In the genomic region with DNA sequence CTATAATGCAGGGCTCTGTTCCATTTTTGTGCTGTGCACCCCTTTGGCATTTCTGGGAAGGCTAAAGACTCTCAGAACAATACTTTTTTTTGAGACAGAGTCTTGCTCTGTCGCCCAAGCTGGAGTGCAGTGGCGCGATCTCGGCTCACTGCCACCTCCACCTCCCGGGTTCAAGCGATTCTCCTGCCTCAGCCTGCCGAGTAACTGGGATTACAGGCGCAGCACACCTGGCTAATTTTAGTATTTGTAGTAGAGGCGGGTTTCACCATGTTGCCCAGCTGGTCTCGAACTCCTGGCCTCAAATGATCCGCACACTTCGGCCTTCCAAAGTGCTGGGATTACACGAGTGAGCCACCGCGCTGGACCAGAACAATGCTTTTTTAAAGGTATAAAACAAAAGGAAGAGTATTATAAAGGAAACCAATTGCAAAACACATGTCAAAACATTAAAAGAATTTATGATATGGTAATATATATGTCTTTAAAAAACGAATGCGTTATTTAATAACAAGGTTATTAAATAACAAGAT, we compare ENCODE assay signal across 8 cellular contexts. TPM values are rescaled to one million over a fixed set of nuclear protein-coding genes. Genes with fewer than 3 reads are reported as not detected.
DNase-seq lines count a peak whose midpoint lies in the region; ATAC-seq and TF ChIP-seq lines count a peak whose summit lies in the region.

No MANE protein-coding gene starts in this region.

- H3K9me3 ChIP-seq in RWPE2 (ENCODE audit: severe bottlenecking) (no peaks in the 10 kb centered on the region), gastrocnemius medialis (no peaks in the 10 kb centered on the region)

- peaks cover 56% of the 10 kb centered on the region for H3K4me1 ChIP-seq in RWPE2 (ENCODE audit: insufficient read depth, poor library complexity, severe bottlenecking)
- H3K4me1 ChIP-seq in gastrocnemius medialis = peaks cover 44 to 47% of the 10 kb centered on the region in 2 donors

- no peak for TF ChIP-seq POLR2A in gastrocnemius medialis (IDR thresholded peaks at IDR 0.05)

- H3K27ac ChIP-seq in RWPE2 (ENCODE audit: poor library complexity, severe bottlenecking) (peak overlapping the region; percentile 100), gastrocnemius medialis (peak overlapping the region; percentile 98 to 99 (median 98))

- DNase-seq in RWPE2 (ENCODE audit: low spot score) (no peak), fibroblast of mammary gland (ENCODE audit: low read depth) (no peak), gastrocnemius medialis (no peak), GM19240 (ENCODE audit: insufficient read length, low spot score) (no peak), SW480 (ENCODE audit: low spot score) (no peak), NCI-H226 (no peak)

- in situ Hi-C loops in gastrocnemius medialis (cut with MboI; ENCODE audit: low sequenced_read_pairs in 4 of 4) = loop anchor here in 3 of 4 donors (5.0 to 25.0 kb wide), 3 partner anchors 49 to 1849 kb away; a partner anchor contains a TSS

- ATAC-seq in GM18511 (IDR thresholded peaks at IDR 0.05; ENCODE audit: unreplicated experiment) (peak; percentile 0), RWPE2 (ENCODE audit: low read depth) (no peak), gastrocnemius medialis (no peak), GM19324 (IDR thresholded peaks at IDR 0.05; ENCODE audit: low FRiP score, unreplicated experiment) (no peak)

- peaks cover 29% of the 10 kb centered on the region for H3K36me3 ChIP-seq in RWPE2 (ENCODE audit: low read depth)
- H3K36me3 ChIP-seq in gastrocnemius medialis = no peaks in the 10 kb centered on the region

- intact Hi-C loops in gastrocnemius medialis (cut with DNase I; ENCODE audit: low total_unique reads) = loop anchor here (2.0 to 5.0 kb wide), 4 partner anchors 25 to 924 kb away; a partner anchor contains a TSS

- H3K27me3 ChIP-seq in RWPE2 (ENCODE audit: insufficient read depth, poor library complexity, severe bottlenecking) = no peaks in the 10 kb centered on the region
- no peaks in the 10 kb centered on the region for H3K27me3 ChIP-seq in gastrocnemius medialis

- H3K4me3 ChIP-seq in RWPE2 (ENCODE audit: severe bottlenecking) (peak overlapping the region; percentile 72), fibroblast of mammary gland (ENCODE audit: control insufficient read depth, low read depth, low read length) (peak overlapping the region; percentile 87), gastrocnemius medialis (peak overlapping the region; percentile 84 to 95 (median 88))

- TF ChIP-seq CTCF in RWPE2 (IDR thresholded peaks at IDR 0.05; ENCODE audit: poor library complexity, severe bottlenecking) (peak; percentile 65), fibroblast of mammary gland (conservative IDR thresholded peaks at IDR 0.05; ENCODE audit: control insufficient read depth, insufficient read depth, low read depth, low read length) (no peak), gastrocnemius medialis (IDR thresholded peaks at IDR 0.05 in 4 of 5, conservative IDR thresholded peaks at IDR 0.05 in 1 of 5) (no peak)

RNA-seq across cellular contexts. Expression of a gene that starts 1.0 kb away (rescaled TPM):
- total RNA-seq in gastrocnemius medialis = 100 to 1,000 TPM; 140 to 194 (median 164) TPM

RNA-seq across cellular contexts. Expression of a gene that starts 48.6 kb away (rescaled TPM):
- 10 to 100 TPM; 32.9 to 38.2 (median 36.6) TPM for total RNA-seq in gastrocnemius medialis
